ENCODE assay signal across 10 cellular contexts in genomic region chr20:11001767-11002540, GRCh38.
A peak's percentile ranks its signal among the peaks of the same experiment; 100 is the strongest.
DNase-seq lines count a peak whose midpoint lies in the region; ATAC-seq and TF ChIP-seq lines count a peak whose summit lies in the region.
"Had no signal": no experiment of that assay in that cellular context is flagged by ENCODE, and none has a peak within 500 bp of the region (broad histone marks: within the 10 kb centered on the region; RNA-seq: fewer than 3 reads in every experiment).

No MANE protein-coding gene starts in this region.

- no peaks in the 10 kb centered on the region for H3K27me3 Mint-ChIP-seq in natural killer cell treated with Interleukin-12 subunit alpha and Interleukin-12 subunit beta and Interleukin-15 and Interleukin-18, amount 100 ng/mL, for 72 hours

- H3K4me2 ChIP-seq in HCT116 (ENCODE audit: low read length) = peak overlapping the region; percentile 62

- no peaks in the 10 kb centered on the region for H3K36me3 ChIP-seq in HCT116 (ENCODE audit: control insufficient read depth in 1 of 2, insufficient read depth in 2 of 2, low read length in 2 of 2)
- no peaks in the 10 kb centered on the region for H3K36me3 ChIP-seq in SJSA1

- intact Hi-C loops in HCT116 (cut with micrococcal nuclease) = loop anchor here (2.0 to 10.0 kb wide), 3 partner anchors 173 to 327 kb away; no protein-coding TSS in a partner anchor

- POLR2A ChIA-PET in HCT116 (lab: Charles Lee) = interaction anchor here (0.7 kb wide), 1 partner anchor 9 kb away, joined by 3 read pairs; no protein-coding TSS in a partner anchor

- H4K20me1 ChIP-seq in HCT116 (ENCODE audit: insufficient read depth) = no peaks in the 10 kb centered on the region

- peak; percentile 97 for ATAC-seq in HCT116
- no peak for ATAC-seq in natural killer cell treated with Interleukin-12 subunit alpha and Interleukin-12 subunit beta and Interleukin-15 and Interleukin-18, amount 100 ng/mL, for 72 hours
- ATAC-seq in GM19324 (IDR thresholded peaks at IDR 0.05; ENCODE audit: low FRiP score, unreplicated experiment) = no peak
- ATAC-seq: activated naive CD4-positive, alpha-beta T cell treated with anti-CD3 and anti-CD28 coated beads, Interleukin-2, amount 50 U/mL, for 72 hours had no signal

- peaks cover 0 to 2% of the 10 kb centered on the region in 2 donors for H3K4me1 Mint-ChIP-seq in natural killer cell treated with Interleukin-12 subunit alpha and Interleukin-12 subunit beta and Interleukin-15 and Interleukin-18, amount 100 ng/mL, for 72 hours (ENCODE audit: low read depth in 2 of 2)

- peak overlapping the region; percentile 49 for H3K27ac ChIP-seq in HCT116 (ENCODE audit: low read depth, low read length)
- H3K27ac ChIP-seq in SJSA1 = peak overlapping the region; percentile 85

- H3K9ac ChIP-seq in HCT116 (ENCODE audit: low read length) = no peak overlapping the region

- H3K9me3 ChIP-seq in HCT116 (ENCODE audit: control insufficient read depth in 1 of 2, insufficient read depth in 1 of 2, low read depth in 1 of 2, low read length in 2 of 2) (no peaks in the 10 kb centered on the region), SJSA1 (replicated peaks) (no peaks in the 10 kb centered on the region)

- H3K9me3 Mint-ChIP-seq in natural killer cell treated with Interleukin-12 subunit alpha and Interleukin-12 subunit beta and Interleukin-15 and Interleukin-18, amount 100 ng/mL, for 72 hours = peaks cover 3% of the 10 kb centered on the region

- peak; percentile 95 for DNase-seq in HCT116 (ENCODE audit: low read depth, low spot score)
- DNase-seq in SJSA1 (ENCODE audit: low read depth in 1 of 2, low spot score in 2 of 2) = peak; percentile 92 to 95
- peak; percentile 58 to 66 for DNase-seq in foreskin fibroblast
- peak; percentile 85 for DNase-seq in skeletal muscle cell (ENCODE audit: low read depth)
- DNase-seq in mucosa of gallbladder (ENCODE audit: low spot score) = no peak
- no peak for DNase-seq in natural killer cell treated with Interleukin-12 subunit alpha and Interleukin-12 subunit beta and Interleukin-15 and Interleukin-18, amount 100 ng/mL, for 72 hours (ENCODE audit: low spot score)
- no peak for DNase-seq in NCI-H2029 (lab: John Stamatoyannopoulos, UW)
- DNase-seq: Karpas-422 had no signal

- CTCF ChIA-PET in HCT116 (lab: Charles Lee) = no interaction called here

- no peaks in the 10 kb centered on the region for H3K27me3 ChIP-seq in HCT116 (ENCODE audit: insufficient read depth, low read length)
- H3K27me3 ChIP-seq in SJSA1 (replicated peaks) = no peaks in the 10 kb centered on the region

- H3K36me3 Mint-ChIP-seq in natural killer cell treated with Interleukin-12 subunit alpha and Interleukin-12 subunit beta and Interleukin-15 and Interleukin-18, amount 100 ng/mL, for 72 hours = no peaks in the 10 kb centered on the region

- no peak overlapping the region for H3K27ac Mint-ChIP-seq in natural killer cell treated with Interleukin-12 subunit alpha and Interleukin-12 subunit beta and Interleukin-15 and Interleukin-18, amount 100 ng/mL, for 72 hours
- H3K27ac Mint-ChIP-seq: activated naive CD4-positive, alpha-beta T cell treated with anti-CD3 and anti-CD28 coated beads, Interleukin-2, amount 50 U/mL, for 72 hours had no signal

- peak overlapping the region; percentile 79 for H2AFZ ChIP-seq in HCT116 (ENCODE audit: low read depth, low read length, poor library complexity, severe bottlenecking)

- peak; percentile 33; the same call in 1 of the 2 replicates for TF ChIP-seq RAD21 in HCT116 (IDR thresholded peaks at IDR 0.05; ENCODE audit: low read depth)

- TF ChIP-seq CTCF in HCT116 (IDR thresholded peaks at IDR 0.05 in 2 of 3, conservative IDR thresholded peaks at IDR 0.05 in 1 of 3; ENCODE audit: borderline replicate concordance in 1 of 3, insufficient read depth in 1 of 3, low read depth in 2 of 3, low read length in 2 of 3) (no peak), foreskin fibroblast (IDR thresholded peaks at IDR 0.05; ENCODE audit: low read depth, low read length) (no peak)

- no peak for TF ChIP-seq POLR2A in HCT116 (IDR thresholded peaks at IDR 0.05; ENCODE audit: borderline replicate concordance, extremely low read depth, insufficient read depth, insufficient read length)

- no peaks in the 10 kb centered on the region for H3K9me2 ChIP-seq in HCT116 (ENCODE audit: insufficient read depth)

- RAD21 ChIA-PET in HCT116 (lab: Charles Lee; ENCODE audit: low non-redundant PET in 1 of 2, low total read pairs in 2 of 2, uncharacterized antibody in 2 of 2, unreplicated experiment in 2 of 2) = no interaction called here

- no TSS peak for BruUV-seq in HCT116 (replicated peaks; lab: Mats Ljungman, UMichigan)

- H3K79me2 ChIP-seq in HCT116 (ENCODE audit: insufficient read depth, low read length) = no peaks in the 10 kb centered on the region

- peak overlapping the region; percentile 12 to 32 for H3K4me3 ChIP-seq in HCT116 (replicated peaks in 1 of 2; ENCODE audit: low read depth in 1 of 2, low read length in 2 of 2)
- no peak overlapping the region for H3K4me3 ChIP-seq in SJSA1
- H3K4me3 ChIP-seq in foreskin fibroblast (ENCODE audit: low read depth in 1 of 2, low read length in 2 of 2) = no peak overlapping the region
- H3K4me3 ChIP-seq in skeletal muscle cell (ENCODE audit: low read depth, low read length) = no peak overlapping the region

- H3K4me3 Mint-ChIP-seq in natural killer cell treated with Interleukin-12 subunit alpha and Interleukin-12 subunit beta and Interleukin-15 and Interleukin-18, amount 100 ng/mL, for 72 hours = no peak overlapping the region

- peaks cover 13 to 24% of the 10 kb centered on the region in 2 experiments for H3K4me1 ChIP-seq in HCT116 (ENCODE audit: control insufficient read depth in 1 of 2, insufficient read depth in 2 of 2, low read length in 2 of 2)
- peaks cover 26% of the 10 kb centered on the region for H3K4me1 ChIP-seq in SJSA1 (replicated peaks)

TF ChIP-seq in HCT116, 20 proteins besides CTCF, POLR2A, EP300 and RAD21 (continues in another document):
- peak; percentile 82 for TF ChIP-seq SIN3A (IDR thresholded peaks at IDR 0.05; ENCODE audit: low read depth)
- peak; percentile 91 for TF ChIP-seq FOSL1 (IDR thresholded peaks at IDR 0.05; ENCODE audit: low read depth)
- TF ChIP-seq EZH2phosphoT487 (IDR thresholded peaks at IDR 0.05; ENCODE audit: borderline replicate concordance) = no peak
- peak; percentile 75 for TF ChIP-seq TCF7L2 (IDR thresholded peaks at IDR 0.05; ENCODE audit: borderline replicate concordance, extremely low read depth, insufficient read depth, insufficient read length)
- peak; percentile 84 for TF ChIP-seq CEBPB (IDR thresholded peaks at IDR 0.05; ENCODE audit: low read depth)
- TF ChIP-seq, protein P1, sequence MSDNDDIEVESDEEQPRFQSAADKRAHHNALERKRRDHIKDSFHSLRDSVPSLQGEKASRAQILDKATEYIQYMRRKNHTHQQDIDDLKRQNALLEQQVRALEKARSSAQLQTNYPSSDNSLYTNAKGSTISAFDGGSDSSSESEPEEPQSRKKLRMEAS (IDR thresholded peaks at IDR 0.05) = peak; percentile 74; the same call in 1 of the 2 replicates
- peak; percentile 98 for TF ChIP-seq CBX3 (IDR thresholded peaks at IDR 0.05; ENCODE audit: low read depth)
- peak; percentile 34 for TF ChIP-seq POLR2AphosphoS5 (IDR thresholded peaks at IDR 0.05; ENCODE audit: low read depth, low read length)
- TF ChIP-seq ELF1 (IDR thresholded peaks at IDR 0.05; ENCODE audit: borderline replicate concordance, low read depth) = no peak
- no peak for TF ChIP-seq ZNF274 (IDR thresholded peaks at IDR 0.05; ENCODE audit: low read depth, low read length)
- peak; percentile 89 for TF ChIP-seq SP1 (IDR thresholded peaks at IDR 0.05; ENCODE audit: low read depth)
- TF ChIP-seq SRF (IDR thresholded peaks at IDR 0.05; ENCODE audit: low read depth) = peak; percentile 99
- no peak for TF ChIP-seq YY1 (IDR thresholded peaks at IDR 0.05; ENCODE audit: extremely low read depth, insufficient replicate concordance, low read depth, low read length)
- peak; percentile 31; the same call in 1 of the 2 replicates for TF ChIP-seq ZFX (IDR thresholded peaks at IDR 0.05)
- peak; percentile 91 for TF ChIP-seq JUND (IDR thresholded peaks at IDR 0.05)
- no peak for TF ChIP-seq EZH2 (IDR thresholded peaks at IDR 0.05)
- TF ChIP-seq, protein P2, sequence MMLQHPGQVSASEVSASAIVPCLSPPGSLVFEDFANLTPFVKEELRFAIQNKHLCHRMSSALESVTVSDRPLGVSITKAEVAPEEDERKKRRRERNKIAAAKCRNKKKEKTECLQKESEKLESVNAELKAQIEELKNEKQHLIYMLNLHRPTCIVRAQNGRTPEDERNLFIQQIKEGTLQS (IDR thresholded peaks at IDR 0.05) = 0 out of 2 replicates have a peak, but pooled peaks have one; percentile 58
- TF ChIP-seq, protein P3, sequence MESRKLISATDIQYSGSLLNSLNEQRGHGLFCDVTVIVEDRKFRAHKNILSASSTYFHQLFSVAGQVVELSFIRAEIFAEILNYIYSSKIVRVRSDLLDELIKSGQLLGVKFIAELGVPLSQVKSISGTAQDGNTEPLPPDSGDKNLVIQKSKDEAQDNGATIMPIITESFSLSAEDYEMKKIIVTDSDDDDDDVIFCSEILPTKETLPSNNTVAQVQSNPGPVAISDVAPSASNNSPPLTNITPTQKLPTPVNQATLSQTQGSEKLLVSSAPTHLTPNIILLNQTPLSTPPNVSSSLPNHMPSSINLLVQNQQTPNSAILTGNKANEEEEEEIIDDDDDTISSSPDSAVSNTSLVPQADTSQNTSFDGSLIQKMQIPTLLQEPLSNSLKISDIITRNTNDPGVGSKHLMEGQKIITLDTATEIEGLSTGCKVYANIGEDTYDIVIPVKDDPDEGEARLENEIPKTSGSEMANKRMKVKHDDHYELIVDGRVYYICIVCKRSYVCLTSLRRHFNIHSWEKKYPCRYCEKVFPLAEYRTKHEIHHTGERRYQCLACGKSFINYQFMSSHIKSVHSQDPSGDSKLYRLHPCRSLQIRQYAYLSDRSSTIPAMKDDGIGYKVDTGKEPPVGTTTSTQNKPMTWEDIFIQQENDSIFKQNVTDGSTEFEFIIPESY (IDR thresholded peaks at IDR 0.05; ENCODE audit: extremely low read depth, insufficient replicate concordance, low read length) = peak; percentile 60
- no peak for TF ChIP-seq EGR1 (IDR thresholded peaks at IDR 0.05; ENCODE audit: low read depth)

Comparison
In these comparisons a context has a peak if more than half of its experiments do, and no peak if none do; other contexts are left out.
1. DNase-seq: peak in HCT116 (single experiment), SJSA1 (2 of 2), foreskin fibroblast (2 of 2) and skeletal muscle cell (single experiment); none in mucosa of gallbladder (single experiment), natural killer cell treated with Interleukin-12 subunit alpha and Interleukin-12 subunit beta and Interleukin-15 and Interleukin-18, amount 100 ng/mL, for 72 hours (single experiment) and NCI-H2029 (single experiment).
2. H3K4me3 ChIP-seq: peak in HCT116 (2 of 2); none in SJSA1 (single experiment), foreskin fibroblast (0 of 2) and skeletal muscle cell (single experiment).